Comparison of ENCODE assay signal across 13 cellular contexts in the genomic region with DNA sequence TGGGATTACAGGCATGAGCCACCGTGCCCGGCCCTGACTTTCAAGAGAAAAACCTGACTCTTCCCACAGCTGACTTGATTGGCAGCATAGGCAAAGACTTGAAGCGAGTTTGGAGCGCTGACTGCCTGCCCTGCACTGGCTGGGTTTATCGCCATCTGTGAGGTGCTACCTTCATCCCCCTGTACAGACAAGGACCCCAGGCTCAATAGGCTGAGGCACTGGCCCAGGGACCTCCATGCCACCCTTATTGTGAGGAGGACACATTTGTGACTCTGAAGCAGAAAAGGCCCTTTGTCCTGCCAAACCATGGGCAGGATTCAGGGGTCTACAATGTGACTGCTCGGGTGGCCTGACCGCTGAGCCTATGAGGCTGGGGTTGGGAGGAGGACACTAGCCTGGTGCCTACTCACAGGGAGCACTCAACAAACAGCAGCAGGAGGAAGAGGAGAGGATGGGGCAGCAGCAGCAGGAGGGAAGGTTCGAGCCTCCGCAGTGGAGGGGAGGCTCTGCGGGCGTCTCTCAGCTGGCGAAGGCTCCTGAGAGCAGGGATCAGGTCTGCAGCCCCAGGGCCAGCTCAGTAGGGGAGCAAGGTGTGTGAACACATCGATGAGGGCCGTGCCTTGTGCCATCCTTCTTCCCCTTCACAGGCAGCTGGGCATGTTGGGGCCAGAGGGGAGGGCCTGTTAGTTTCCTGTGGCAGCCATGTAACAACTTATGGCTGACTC.
DNase-seq lines count a peak whose midpoint lies in the region; TF ChIP-seq lines count a peak whose summit lies in the region.
"Had no signal": no experiment of that assay in that cellular context is flagged by ENCODE, and none has a peak within 500 bp of the region (broad histone marks: within the 10 kb centered on the region; RNA-seq: fewer than 3 reads in every experiment).

No MANE protein-coding gene starts in this region.

- intact Hi-C loops in activated CD4-positive, alpha-beta T cell treated with anti-CD3 and anti-CD28 coated beads, Interleukin-2, amount 10 ng/mL, durations not matched to agents 24 days and 14 days (cut with micrococcal nuclease): no loop called here
- intact Hi-C loops in testis (cut with DNase I; ENCODE audit: low total_unique reads): no loop called here

- H3K9me3 ChIP-seq in mucosa of stomach (ENCODE audit: control insufficient read depth, low read length) (no peaks in the 10 kb centered on the region), testis (no peaks in the 10 kb centered on the region)
- H3K9me3 ChIP-seq: A549, HAP-1 had no signal

- WGBS in testis, 2 donors: 90 to 96% methylated on average over 14 of the region's 14 CpGs

- H3K27ac ChIP-seq in cingulate gyrus (ENCODE audit: low read depth, low read length) (peak overlapping the region; percentile 100), testis (peak overlapping the region in 1 of 2 donors; percentile 94)

- H3K4me3 ChIP-seq in mucosa of stomach (ENCODE audit: low read length): no peak overlapping the region
- H3K4me3 ChIP-seq in testis: no peak overlapping the region
- H3K4me3 ChIP-seq: A549, HAP-1 had no signal

- no peak for DNase-seq in activated CD4-positive, alpha-beta T cell treated with anti-CD3 and anti-CD28 coated beads, Interleukin-2, amount 10 ng/mL, durations not matched to agents 24 days and 14 days
- no peak for DNase-seq in activated CD4-positive, alpha-beta T cell treated with anti-CD3 and anti-CD28 coated beads, Interleukin-2, amount 50 U/mL, for 48 hours
- DNase-seq in testis (peak; percentile 9), retina (no peak), mesothelial cell of epicardium (ENCODE audit: low spot score in 2 of 2, unreplicated experiment in 2 of 2) (no peak)
- no peak for DNase-seq in stimulated activated CD4-positive, alpha-beta T cell treated with anti-CD3 and anti-CD28 coated beads, Interleukin-1b, Interleukin-23, amount 100 ng/mL, for 48 hours
- DNase-seq: NCI-H1048, NCI-H774, occipital lobe had no signal

- no peaks in the 10 kb centered on the region for H3K36me3 Mint-ChIP-seq in activated CD4-positive, alpha-beta T cell treated with anti-CD3 and anti-CD28 coated beads, Interleukin-2, amount 10 ng/mL, durations not matched to agents 24 days and 14 days (ENCODE audit: low read depth)
- H3K36me3 Mint-ChIP-seq in mesothelial cell of epicardium: peaks cover 2% of the 10 kb centered on the region

- TF ChIP-seq CTCF in testis (IDR thresholded peaks at IDR 0.05): no peak
- TF ChIP-seq CTCF in mesothelial cell of epicardium (IDR thresholded peaks at IDR 0.05; ENCODE audit: unreplicated experiment): no peak

- no peaks in the 10 kb centered on the region for H3K27me3 Mint-ChIP-seq in activated CD4-positive, alpha-beta T cell treated with anti-CD3 and anti-CD28 coated beads, Interleukin-2, amount 10 ng/mL, durations not matched to agents 24 days and 14 days
- no peaks in the 10 kb centered on the region for H3K27me3 Mint-ChIP-seq in mesothelial cell of epicardium (ENCODE audit: low read depth)

- no peaks in the 10 kb centered on the region for H3K9me3 Mint-ChIP-seq in activated CD4-positive, alpha-beta T cell treated with anti-CD3 and anti-CD28 coated beads, Interleukin-2, amount 10 ng/mL, durations not matched to agents 24 days and 14 days
- H3K9me3 Mint-ChIP-seq in mesothelial cell of epicardium: no peaks in the 10 kb centered on the region

- H3K27me3 ChIP-seq in mucosa of stomach (ENCODE audit: control insufficient read depth, insufficient read depth, low read length) (no peaks in the 10 kb centered on the region), testis (no peaks in the 10 kb centered on the region)

- peaks cover 11% of the 10 kb centered on the region for H3K4me1 Mint-ChIP-seq in activated CD4-positive, alpha-beta T cell treated with anti-CD3 and anti-CD28 coated beads, Interleukin-2, amount 10 ng/mL, durations not matched to agents 24 days and 14 days
- peaks cover 15% of the 10 kb centered on the region for H3K4me1 Mint-ChIP-seq in mesothelial cell of epicardium

- H3K27ac Mint-ChIP-seq in activated CD4-positive, alpha-beta T cell treated with anti-CD3 and anti-CD28 coated beads, Interleukin-2, amount 10 ng/mL, durations not matched to agents 24 days and 14 days: peak overlapping the region; percentile 4
- H3K27ac Mint-ChIP-seq in mesothelial cell of epicardium: no peak overlapping the region

- peak overlapping the region; percentile 47 for H3K9ac ChIP-seq in mucosa of stomach (ENCODE audit: low read length)

- H3K4me3 Mint-ChIP-seq in activated CD4-positive, alpha-beta T cell treated with anti-CD3 and anti-CD28 coated beads, Interleukin-2, amount 10 ng/mL, durations not matched to agents 24 days and 14 days: no peak overlapping the region
- no peak overlapping the region for H3K4me3 Mint-ChIP-seq in mesothelial cell of epicardium

- TF ChIP-seq POLR2A in testis (IDR thresholded peaks at IDR 0.05): no peak

- H3K36me3 ChIP-seq in mucosa of stomach (ENCODE audit: control insufficient read depth, insufficient read depth, low read length) (no peaks in the 10 kb centered on the region), testis (ENCODE audit: low read depth, missing control alignments) (no peaks in the 10 kb centered on the region)
- H3K36me3 ChIP-seq: HAP-1 had no signal

- peaks cover 79% of the 10 kb centered on the region for H3K4me1 ChIP-seq in mucosa of stomach (ENCODE audit: control insufficient read depth, insufficient read depth, low read length)
- peaks cover 53% of the 10 kb centered on the region for H3K4me1 ChIP-seq in testis
